In genomic region chr19:3573858-3574637, GRCh38 we compare ENCODE assay signal across 8 cellular contexts. TPM values are rescaled to one million over a fixed set of nuclear protein-coding genes. Genes with fewer than 3 reads are reported as not detected.
DNase-seq lines count a peak whose midpoint lies in the region; ATAC-seq and TF ChIP-seq lines count a peak whose summit lies in the region.

No MANE protein-coding gene starts in this region.

- TF ChIP-seq CTCF in gastroesophageal sphincter (IDR thresholded peaks at IDR 0.05) (no peak), neutrophil (IDR thresholded peaks at IDR 0.05) (no peak)

- TF ChIP-seq EP300 in gastroesophageal sphincter (IDR thresholded peaks at IDR 0.05) = no peak

- TF ChIP-seq POLR2A in gastroesophageal sphincter (IDR thresholded peaks at IDR 0.05) = no peak

- in situ Hi-C loops in SK-MEL-5 (cut with HindIII; ENCODE audit: low pct_unique_long_range_greater_than_20kb, low sequenced_read_pairs) = no loop called here

- ATAC-seq in gastroesophageal sphincter (no peak), GM18870 (IDR thresholded peaks at IDR 0.05; ENCODE audit: unreplicated experiment) (no peak)

- peak overlapping the region in 3 of 4 donors; percentile 90 to 91 (median 90) for H3K27ac ChIP-seq in gastroesophageal sphincter
- peak overlapping the region; percentile 86 for H3K27ac ChIP-seq in neutrophil
- no peak overlapping the region for H3K27ac ChIP-seq in subcutaneous abdominal adipose tissue (ENCODE audit: low read depth, low read length)

- peak; percentile 96 for DNase-seq in EL
- DNase-seq in M059J (ENCODE audit: low read depth) = peak; percentile 88
- peak; percentile 98 for DNase-seq in SK-MEL-5 (ENCODE audit: low read depth, low spot score)
- DNase-seq in activated naive CD4-positive, alpha-beta T cell treated with Interleukin-2 at 50 U/mL for 16 hours = peak; percentile 81

- H3K36me3 ChIP-seq in gastroesophageal sphincter = peaks cover 0 to 12% of the 10 kb centered on the region in 2 donors
- H3K36me3 ChIP-seq in neutrophil = peaks cover 5% of the 10 kb centered on the region
- peaks cover 0 to 17% (median 5%) of the 10 kb centered on the region in 5 donors for H3K36me3 ChIP-seq in subcutaneous abdominal adipose tissue (ENCODE audit: control insufficient read depth in 5 of 5, insufficient read depth in 5 of 5, low read length in 5 of 5)

- H3K4me1 ChIP-seq in gastroesophageal sphincter (peaks cover 0 to 58% (median 21%) of the 10 kb centered on the region in 3 donors), neutrophil (ENCODE audit: control insufficient read depth in 1 of 2, insufficient read depth in 1 of 2, low read depth in 1 of 2, low read length in 1 of 2) (peaks cover 22 to 28% of the 10 kb centered on the region in 2 experiments), subcutaneous abdominal adipose tissue (ENCODE audit: control insufficient read depth in 5 of 5, insufficient read depth in 5 of 5, low read length in 5 of 5) (peaks cover 4 to 31% (median 28%) of the 10 kb centered on the region in 5 donors)

- H3K9me3 ChIP-seq in gastroesophageal sphincter (no peaks in the 10 kb centered on the region), neutrophil (no peaks in the 10 kb centered on the region), subcutaneous abdominal adipose tissue (ENCODE audit: control insufficient read depth in 5 of 5, low read length in 5 of 5) (no peaks in the 10 kb centered on the region)

- H3K4me3 ChIP-seq in gastroesophageal sphincter (peak overlapping the region; percentile 66 to 75), neutrophil (ENCODE audit: low read depth in 1 of 2, low read length in 1 of 2) (peak overlapping the region; percentile 83 to 99), subcutaneous abdominal adipose tissue (ENCODE audit: low read depth in 1 of 5, low read length in 5 of 5) (peak overlapping the region in 4 of 5 donors; percentile 71 to 83 (median 78))

- WGBS in gastroesophageal sphincter (ENCODE audit: low coverage in 1 of 2), 2 donors = 38 to 53% methylated on average over 7 to 16 of the region's 55 CpGs

- H3K27me3 ChIP-seq in gastroesophageal sphincter = no peaks in the 10 kb centered on the region
- H3K27me3 ChIP-seq in neutrophil = no peaks in the 10 kb centered on the region
- no peaks in the 10 kb centered on the region for H3K27me3 ChIP-seq in subcutaneous abdominal adipose tissue (ENCODE audit: control insufficient read depth in 5 of 5, insufficient read depth in 4 of 5, low read length in 5 of 5)

- H3K9ac ChIP-seq in subcutaneous abdominal adipose tissue (ENCODE audit: low read length in 5 of 5) = peak overlapping the region in 1 of 5 donors; percentile 80

RNA-seq across cellular contexts. Expression of gene HMG20B, which starts 1.3 kb away (rescaled TPM):
- 112 and 151 TPM in 2 replicates for total RNA-seq in M059J (2014; rRNA removed; shearing (Covaris generic))
- total RNA-seq in SK-MEL-5 (2014; rRNA removed; shearing (Covaris generic)) = 550 and 588 TPM in 2 replicates
- 1,015 and 1,089 TPM in 2 replicates for polyA plus RNA-seq in SK-MEL-5 (2015; cell fraction: cytosol; rRNA removed)
- 1,678 and 1,969 TPM in 2 replicates for polyA plus RNA-seq in SK-MEL-5 (2015; cell fraction: nucleus; rRNA removed)
- total RNA-seq in gastroesophageal sphincter = 100 to 1,000 TPM; 106 to 203 (median 154) TPM

RNA-seq across cellular contexts. Expression of gene GIPC3, which starts 11.2 kb away (rescaled TPM):
- not detected in 2 replicates for total RNA-seq in M059J (2014; rRNA removed; shearing (Covaris generic))
- total RNA-seq in SK-MEL-5 (2014; rRNA removed; shearing (Covaris generic)) = 0.29 and 0.45 TPM in 2 replicates
- 0.83 and 1.2 TPM in 2 replicates for polyA plus RNA-seq in SK-MEL-5 (2015; cell fraction: cytosol; rRNA removed)
- 0.57 and 0.76 TPM in 2 replicates for polyA plus RNA-seq in SK-MEL-5 (2015; cell fraction: nucleus; rRNA removed)
- total RNA-seq in gastroesophageal sphincter = 10 to 100 TPM in 1 of 4 donors, 1 to 10 TPM in 2, under 1 TPM in 1; 0.94 to 16.8 (median 2.1) TPM

RNA-seq across cellular contexts. Expression of gene MFSD12, which starts 16.7 kb away (rescaled TPM):
- 50.7 and 105 TPM in 2 replicates for total RNA-seq in M059J (2014; rRNA removed; shearing (Covaris generic))
- 2,457 and 2,669 TPM in 2 replicates for total RNA-seq in SK-MEL-5 (2014; rRNA removed; shearing (Covaris generic))
- polyA plus RNA-seq in SK-MEL-5 (2015; cell fraction: cytosol; rRNA removed) = 3,611 and 3,895 TPM in 2 replicates
- polyA plus RNA-seq in SK-MEL-5 (2015; cell fraction: nucleus; rRNA removed) = 2,394 and 2,412 TPM in 2 replicates
- total RNA-seq in gastroesophageal sphincter = 10 to 100 TPM; 22.1 to 94.1 (median 42.2) TPM

RNA-seq across cellular contexts. Expression of gene TBXA2R, which starts 32.6 kb away (rescaled TPM):
- 0.59 TPM in 1 of 2 replicates, not detected in the other for total RNA-seq in M059J (2014; rRNA removed; shearing (Covaris generic))
- 0.16 and 0.27 TPM in 2 replicates for total RNA-seq in SK-MEL-5 (2014; rRNA removed; shearing (Covaris generic))
- 1.00 and 1.5 TPM in 2 replicates for polyA plus RNA-seq in SK-MEL-5 (2015; cell fraction: cytosol; rRNA removed)
- 0.32 TPM in 1 of 2 replicates, not detected in the other for polyA plus RNA-seq in SK-MEL-5 (2015; cell fraction: nucleus; rRNA removed)
- 10 to 100 TPM in 1 of 4 donors, 1 to 10 TPM in 3; 1.4 to 14.9 (median 4.5) TPM for total RNA-seq in gastroesophageal sphincter

RNA-seq across cellular contexts. Expression of gene TEKTIP1, which starts 35.1 kb away (rescaled TPM):
- total RNA-seq in M059J (2014; rRNA removed; shearing (Covaris generic)) = not detected in 2 replicates
- not detected in 2 replicates for total RNA-seq in SK-MEL-5 (2014; rRNA removed; shearing (Covaris generic))
- not detected in 2 replicates for polyA plus RNA-seq in SK-MEL-5 (2015; cell fraction: cytosol; rRNA removed)
- polyA plus RNA-seq in SK-MEL-5 (2015; cell fraction: nucleus; rRNA removed) = not detected in 2 replicates
- not detected for total RNA-seq in gastroesophageal sphincter

Comparison
In these comparisons a context has a peak if more than half of its experiments do, and no peak if none do; other contexts are left out.
1. RNA of gene MFSD12, which starts 16.7 kb away (total RNA-seq): 2,457 to 2,669 TPM in SK-MEL-5; 50.7 to 105 TPM in M059J and 22.1 to 94.1 TPM in gastroesophageal sphincter; every median in the first group is over 10 times any median in the second.
2. Peak in every context shown above with its lines, with median percentiles within 50 percentile points of each other: DNase-seq and H3K4me3 ChIP-seq.